8 cellular contexts compared by ENCODE assay signal in genomic region chr4:24470681-24471622, GRCh38.
DNase-seq lines count a peak whose midpoint lies in the region; ATAC-seq, FAIRE-seq and TF ChIP-seq lines count a peak whose summit lies in the region.

No MANE protein-coding gene starts in this region.

- no peak overlapping the region for H2BK120ac ChIP-seq in H1 (replicated peaks; ENCODE audit: low read depth, low read length)

- H4K20me1 ChIP-seq in H1 (replicated peaks in 1 of 2; ENCODE audit: control insufficient read depth in 1 of 2, insufficient read depth in 2 of 2, low read length in 2 of 2): peaks cover 0 to 1% of the 10 kb centered on the region in 2 experiments

- no peak for TF ChIP-seq RAD21 in H1 (IDR thresholded peaks at IDR 0.05 in 1 of 2, conservative IDR thresholded peaks at IDR 0.05 in 1 of 2; ENCODE audit: low read depth in 2 of 2, low read length in 2 of 2)

- H2AFZ ChIP-seq in H1 (ENCODE audit: low read length): no peak overlapping the region

- H3K27ac ChIP-seq in H1 (ENCODE audit: low read depth, low read length) (no peak overlapping the region), suprapubic skin (peak overlapping the region; percentile 43)

- no peaks in the 10 kb centered on the region for H3K36me3 Mint-ChIP-seq in mesothelial cell of epicardium

- DNase-seq in COLO668 (lab: John Stamatoyannopoulos, UW; ENCODE audit: unreplicated experiment) (peak; percentile 65), H1 (ENCODE audit: low read depth in 1 of 2, low spot score in 2 of 2) (peak in 1 of 2 experiments; percentile 67), mesothelial cell of epicardium (ENCODE audit: low spot score in 2 of 2, unreplicated experiment in 2 of 2) (peak in 1 of 2 experiments; percentile 66), suprapubic skin (ENCODE audit: low spot score in 2 of 2) (peak in 1 of 2 donors; percentile 67), erythroblast (lab: John Stamatoyannopoulos, UW) (no peak)
- DNase-seq in activated CD4-positive, alpha-beta T cell treated with anti-CD3 and anti-CD28 coated beads for 48 hours: peak; percentile 34

- FAIRE-seq in H1 (lab: Jason Lieb, UNC): no peak

- no peak overlapping the region for H3K4ac ChIP-seq in H1 (replicated peaks; ENCODE audit: insufficient read length, low read depth, low read length)

- no peak overlapping the region for H3K23ac ChIP-seq in H1 (ENCODE audit: insufficient read length)

- H2AK5ac ChIP-seq in H1 (ENCODE audit: low read depth, low read length): no peak overlapping the region

- peak overlapping the region; percentile 21 for H3K27ac Mint-ChIP-seq in mesothelial cell of epicardium

- TF ChIP-seq EP300 in H1 (IDR thresholded peaks at IDR 0.05; ENCODE audit: borderline replicate concordance in 1 of 2, low read depth in 2 of 2, low read length in 2 of 2) (no peak), suprapubic skin (IDR thresholded peaks at IDR 0.05) (no peak)

- H2BK12ac ChIP-seq in H1 (ENCODE audit: low read depth, low read length): no peak overlapping the region; the same call in 1 of the 2 replicates

- H3K18ac ChIP-seq in H1 (ENCODE audit: extremely low read depth, low read length): peak overlapping the region; percentile 88

- H3K79me1 ChIP-seq in H1 (ENCODE audit: low read depth, low read length): no peaks in the 10 kb centered on the region

- H3K9me3 Mint-ChIP-seq in mesothelial cell of epicardium: no peaks in the 10 kb centered on the region

- TF ChIP-seq CTCF in H1 (IDR thresholded peaks at IDR 0.05; ENCODE audit: control extremely low read depth in 1 of 3, insufficient read depth in 1 of 3, low read depth in 1 of 3, low read length in 3 of 3): peak in 2 of 3 experiments; percentile 7 to 22; a peak in 1 of 4 replicates
- no peak for TF ChIP-seq CTCF in mesothelial cell of epicardium (IDR thresholded peaks at IDR 0.05; ENCODE audit: unreplicated experiment)
- no peak for TF ChIP-seq CTCF in suprapubic skin (IDR thresholded peaks at IDR 0.05)

- H3K14ac ChIP-seq in H1 (ENCODE audit: insufficient read length): no peak overlapping the region

- H2BK5ac ChIP-seq in H1 (ENCODE audit: low read depth, low read length): peak overlapping the region; percentile 29; the same call in 1 of the 2 replicates

- H3K27me3 ChIP-seq in H1 (replicated peaks in 1 of 4; ENCODE audit: control insufficient read depth in 3 of 4, extremely low read depth in 1 of 4, insufficient read depth in 3 of 4, low read length in 3 of 4) (peaks cover 0 to 17% (median 8%) of the 10 kb centered on the region in 4 experiments; a peak in 6 of 7 replicates), suprapubic skin (peaks cover 36% of the 10 kb centered on the region)

- 1% methylated on average over 85 of the region's 90 CpGs; no CpG with 5 or more reads in 1 of the 2 experiments for WGBS in H1 (ENCODE audit: extremely low coverage in 1 of 2, insufficient coverage in 1 of 2, insufficient read length in 1 of 2, insufficient replicate concordance in 2 of 2, low coverage in 1 of 2, low lambda C conversion rate in 2 of 2, missing lambda C conversion rate in 1 of 2), 2 experiments
- WGBS in suprapubic skin: under 1% methylated on average over 46 of the region's 90 CpGs

- H3K36me3 ChIP-seq in H1 (ENCODE audit: control insufficient read depth in 2 of 4, insufficient read depth in 4 of 4, low read length in 3 of 4) (no peaks in the 10 kb centered on the region; a peak in 1 of 8 replicates), suprapubic skin (no peaks in the 10 kb centered on the region)

- H3K9ac ChIP-seq in H1 (replicated peaks in 1 of 4; ENCODE audit: extremely low read depth in 1 of 4, low read depth in 3 of 4, low read length in 3 of 4): peak overlapping the region in 3 of 4 experiments; percentile 56 to 74 (median 58); a peak in 5 of 7 replicates

- POLR2A ChIA-PET in H1 (lab: Charles Lee; ENCODE audit: partially characterized antibody): interaction anchor here (0.6 to 4.2 kb wide), 18 partner anchors 9 to 512 kb away, joined by 3 to 28 read pairs (median 4); partner anchors contain the start of gene DHX15

- TF ChIP-seq POLR2A in H1 (IDR thresholded peaks at IDR 0.05; ENCODE audit: control extremely low read depth in 1 of 2, low read depth in 2 of 2, low read length in 2 of 2) (no peak), suprapubic skin (IDR thresholded peaks at IDR 0.05) (no peak), erythroblast (IDR thresholded peaks at IDR 0.05; ENCODE audit: low read length) (no peak)

- H3K4me3 ChIP-seq in H1 (ENCODE audit: extremely low read depth in 1 of 4, insufficient read depth in 2 of 4, low read depth in 3 of 4, low read length in 4 of 4) (peak overlapping the region; percentile 66 to 80 (median 76)), suprapubic skin (peak overlapping the region; percentile 64)

- H3K4me2 ChIP-seq in H1 (ENCODE audit: insufficient read depth in 1 of 2, low read depth in 2 of 2, low read length in 2 of 2): peak overlapping the region; percentile 96 to 100

- no peaks in the 10 kb centered on the region for H3K79me2 ChIP-seq in H1 (ENCODE audit: control insufficient read depth in 1 of 2, insufficient read depth in 2 of 2, low read length in 2 of 2)

- peaks cover 81% of the 10 kb centered on the region for H3K27me3 Mint-ChIP-seq in mesothelial cell of epicardium (ENCODE audit: low read depth)

- peaks cover 26% of the 10 kb centered on the region for H3K23me2 ChIP-seq in H1 (ENCODE audit: low read depth, low read length)

- H4K8ac ChIP-seq in H1 (ENCODE audit: extremely low read depth, insufficient read depth, low read length): peak overlapping the region; percentile 41

- CTCF ChIA-PET in H1 (lab: Charles Lee; ENCODE audit: partially characterized antibody): interaction anchor here (0.5 to 1.9 kb wide), 16 partner anchors 10 to 986 kb away, joined by 3 to 7 read pairs (median 3); no protein-coding TSS in a partner anchor

- H3K9me3 ChIP-seq in H1 (ENCODE audit: insufficient read depth in 2 of 2, low read depth in 1 of 2, low read length in 1 of 2) (no peaks in the 10 kb centered on the region), suprapubic skin (no peaks in the 10 kb centered on the region)

- no peak overlapping the region for H3K56ac ChIP-seq in H1 (replicated peaks; ENCODE audit: insufficient read length, low read depth, low read length)

- H3K4me3 Mint-ChIP-seq in mesothelial cell of epicardium: peak overlapping the region; percentile 86

- H2BK20ac ChIP-seq in H1 (ENCODE audit: low read length): no peak overlapping the region

- ATAC-seq in HG03432 (IDR thresholded peaks at IDR 0.05; ENCODE audit: unreplicated experiment): peak; percentile 22
- ATAC-seq in GM21576 (IDR thresholded peaks at IDR 0.05; ENCODE audit: unreplicated experiment): no peak

- peak overlapping the region; percentile 23 for H4K91ac ChIP-seq in H1 (replicated peaks; ENCODE audit: insufficient read length, low read length)

- H2BK15ac ChIP-seq in H1 (ENCODE audit: low read length): no peak overlapping the region

- no peak overlapping the region for H4K5ac ChIP-seq in H1 (ENCODE audit: insufficient read length, low read depth, low read length)

- H3K4me1 Mint-ChIP-seq in mesothelial cell of epicardium: peaks cover 23% of the 10 kb centered on the region

- H3K4me1 ChIP-seq in H1 (replicated peaks in 1 of 4; ENCODE audit: control insufficient read depth in 3 of 4, insufficient read depth in 4 of 4, low read length in 3 of 4) (peaks cover 6 to 13% (median 10%) of the 10 kb centered on the region in 4 experiments), suprapubic skin (peaks cover 46% of the 10 kb centered on the region)

TF ChIP-seq in H1, 55 proteins besides CTCF, POLR2A, EP300 and RAD21:
- TF ChIP-seq ASH2L (IDR thresholded peaks at IDR 0.05; ENCODE audit: low read length) (peak; percentile 26), SAP30 (IDR thresholded peaks at IDR 0.05; ENCODE audit: insufficient read depth, insufficient replicate concordance, low read length) (no peak), RNF2 (IDR thresholded peaks at IDR 0.05; ENCODE audit: borderline replicate concordance, low read depth, low read length, missing control alignments, poor library complexity, severe bottlenecking) (peak; percentile 19), SIX5 (IDR thresholded peaks at IDR 0.05; ENCODE audit: low read depth, low read length) (no peak), MAX (IDR thresholded peaks at IDR 0.05) (peak; percentile 53), HDAC2 (IDR thresholded peaks at IDR 0.05; ENCODE audit: borderline replicate concordance in 1 of 2, low read depth in 2 of 2, low read length in 2 of 2) (peak; percentile 38 to 52; a peak in 1 of 4 replicates), BACH1 (IDR thresholded peaks at IDR 0.05; ENCODE audit: low read length) (peak; percentile 68; the same call in 1 of the 2 replicates), SIN3A (conservative IDR thresholded peaks at IDR 0.05 in 1 of 2, IDR thresholded peaks at IDR 0.05 in 1 of 2; ENCODE audit: low read depth in 1 of 2, low read length in 2 of 2) (peak; percentile 36 to 62; a peak in 1 of 4 replicates), JUND (IDR thresholded peaks at IDR 0.05; ENCODE audit: low read length) (no peak), BRCA1 (IDR thresholded peaks at IDR 0.05; ENCODE audit: low read depth, low read length) (no peak), TAF1 (IDR thresholded peaks at IDR 0.05; ENCODE audit: low read depth, low read length) (peak; percentile 18; the same call in 1 of the 2 replicates), EZH2 (IDR thresholded peaks at IDR 0.05; ENCODE audit: low read depth, low read length, severe bottlenecking) (peak; percentile 42), CTBP2 (IDR thresholded peaks at IDR 0.05; ENCODE audit: borderline replicate concordance, insufficient read depth, insufficient read length, low read length) (no peak)

Comparison
In these comparisons a context has a peak if more than half of its experiments do, and no peak if none do; other contexts are left out.
1. DNase-seq: peak in COLO668 (single experiment) and activated CD4-positive, alpha-beta T cell treated with anti-CD3 and anti-CD28 coated beads for 48 hours (single experiment); none in erythroblast (0 of 2).
2. CTCF ChIP-seq: peak in H1 (2 of 3); none in mesothelial cell of epicardium (single experiment) and suprapubic skin (0 of 2).